Comparison of ENCODE assay signal across 1 cellular context in genomic region chr19:58479736-58480480, GRCh38.
TF ChIP-seq lines count a peak whose summit lies in the region.

No MANE protein-coding gene starts in this region.

TF ChIP-seq in neural cell, 6 proteins besides CTCF, POLR2A, EP300 and RAD21 (continued from another document):
- TF ChIP-seq REST (IDR thresholded peaks at IDR 0.05; ENCODE audit: borderline replicate concordance) = no peak
